Comparison of ENCODE assay signal across 8 cellular contexts in the genomic region with DNA sequence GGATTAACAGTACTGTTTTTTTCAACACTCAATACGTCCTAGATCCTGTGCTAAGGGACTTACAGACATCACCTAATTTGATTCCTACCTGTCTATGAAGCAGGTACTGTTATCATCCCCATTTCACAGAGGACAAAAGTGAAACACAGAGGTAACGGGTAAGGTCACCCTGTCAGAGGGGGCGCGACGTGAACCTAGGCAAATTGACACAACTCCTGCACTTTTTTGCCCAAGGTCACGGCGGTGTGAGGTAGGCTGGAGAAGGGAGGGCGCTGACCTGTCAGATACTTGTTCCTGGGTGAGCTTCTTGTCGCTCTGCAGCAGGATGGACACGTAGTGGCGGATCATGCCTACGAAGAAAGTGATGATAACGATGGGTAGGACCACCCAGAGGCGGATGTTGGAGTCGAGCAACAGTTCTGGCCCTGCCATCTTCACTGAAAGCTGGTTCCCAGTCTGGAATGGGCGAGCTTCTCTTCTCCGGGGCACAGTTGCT. TPM values are rescaled to one million over a fixed set of nuclear protein-coding genes. Genes with fewer than 3 reads are reported as not detected.
DNase-seq lines count a peak whose midpoint lies in the region; ATAC-seq and TF ChIP-seq lines count a peak whose summit lies in the region.

No MANE protein-coding gene starts in this region.

- no peaks in the 10 kb centered on the region for H3K27me3 ChIP-seq in ascending aorta
- H3K27me3 ChIP-seq in thyroid gland: no peaks in the 10 kb centered on the region

- peak overlapping the region; percentile 99 for H3K27ac Mint-ChIP-seq in activated naive CD4-positive, alpha-beta T cell treated with anti-CD3 and anti-CD28 coated beads, Interleukin-2, amount 50 U/mL, for 24 hours

- TF ChIP-seq CTCF in ascending aorta (IDR thresholded peaks at IDR 0.05): no peak
- TF ChIP-seq CTCF in thyroid gland (IDR thresholded peaks at IDR 0.05): no peak

- intact Hi-C loops in ascending aorta (cut with DNase I) (loop anchor here (2.0 kb wide), 2 partner anchors 25 to 41 kb away; a partner anchor contains a TSS), left colon (cut with DNase I, micrococcal nuclease) (no loop called here), thyroid gland (cut with DNase I) (no loop called here)

- peak overlapping the region; percentile 96 for H3K4me3 Mint-ChIP-seq in activated naive CD4-positive, alpha-beta T cell treated with anti-CD3 and anti-CD28 coated beads, Interleukin-2, amount 50 U/mL, for 24 hours

- 0 to 2% methylated on average over 7 to 17 of the region's 17 CpGs for WGBS in thyroid gland, 2 donors

- peak; percentile 23 for ATAC-seq in HG03280 (IDR thresholded peaks at IDR 0.05; ENCODE audit: unreplicated experiment)
- peak; percentile 39 for ATAC-seq in left colon

- H3K36me3 ChIP-seq in ascending aorta (peaks cover 4 to 6% of the 10 kb centered on the region in 2 donors), thyroid gland (no peaks in the 10 kb centered on the region)

- H3K4me1 ChIP-seq in ascending aorta (peaks cover 5 to 17% of the 10 kb centered on the region in 2 donors), thyroid gland (peaks cover 21 to 29% of the 10 kb centered on the region in 2 donors)

- H3K27me3 Mint-ChIP-seq in activated naive CD4-positive, alpha-beta T cell treated with anti-CD3 and anti-CD28 coated beads, Interleukin-2, amount 50 U/mL, for 24 hours: no peaks in the 10 kb centered on the region

- peaks cover 19% of the 10 kb centered on the region for H3K4me1 Mint-ChIP-seq in activated naive CD4-positive, alpha-beta T cell treated with anti-CD3 and anti-CD28 coated beads, Interleukin-2, amount 50 U/mL, for 24 hours

- peak overlapping the region; percentile 79 to 86 for H3K4me3 ChIP-seq in ascending aorta
- H3K4me3 ChIP-seq in thyroid gland (replicated peaks in 1 of 3): peak overlapping the region; percentile 21 to 76 (median 37)

- no peaks in the 10 kb centered on the region for H3K9me3 ChIP-seq in ascending aorta
- H3K9me3 ChIP-seq in thyroid gland: no peaks in the 10 kb centered on the region

- H3K27ac ChIP-seq in ascending aorta (peak overlapping the region; percentile 72 to 76), thyroid gland (peak overlapping the region; percentile 5 to 50 (median 25))

- peaks cover 1% of the 10 kb centered on the region for H3K36me3 Mint-ChIP-seq in activated naive CD4-positive, alpha-beta T cell treated with anti-CD3 and anti-CD28 coated beads, Interleukin-2, amount 50 U/mL, for 24 hours

- H3K9me3 Mint-ChIP-seq in activated naive CD4-positive, alpha-beta T cell treated with anti-CD3 and anti-CD28 coated beads, Interleukin-2, amount 50 U/mL, for 24 hours: no peaks in the 10 kb centered on the region

- no peak for TF ChIP-seq POLR2A in thyroid gland (IDR thresholded peaks at IDR 0.05)

- DNase-seq in activated naive CD4-positive, alpha-beta T cell treated with anti-CD3 and anti-CD28 coated beads, Interleukin-2, amount 50 U/mL, for 16 hours: no peak
- DNase-seq in ascending aorta (ENCODE audit: low spot score in 2 of 2) (no peak), left colon (peak; percentile 30 to 36), thyroid gland (no peak), NCI-H82 treated with DMSO at 0.1 percent for 48 hours (lab: John Stamatoyannopoulos, UW; ENCODE audit: unreplicated experiment) (no peak)
- no peak for DNase-seq in stimulated activated CD4-positive, alpha-beta T cell treated with anti-CD3 and anti-CD28 coated beads, Interleukin-1b, Interleukin-23, amount 100 ng/mL, for 48 hours

RNA-seq across cellular contexts. Expression of a gene that starts 0.4 kb away (rescaled TPM):
- 12.3 TPM for total RNA-seq in ascending aorta
- total RNA-seq in left colon: 10 to 100 TPM; 82.5 to 88.5 TPM
- 100 to 1,000 TPM in 2 of 4 donors, 10 to 100 TPM in 2; 53.1 to 160 (median 117) TPM for total RNA-seq in thyroid gland

RNA-seq across cellular contexts. Expression of a gene that starts 34.1 kb away (rescaled TPM):
- total RNA-seq in ascending aorta (1.1 TPM), left colon (1 to 10 TPM; 1.1 to 1.2 TPM), thyroid gland (1 to 10 TPM; 2.8 to 8.5 (median 6.6) TPM)

RNA-seq across cellular contexts. Expression of a gene that starts 40.0 kb away (rescaled TPM):
- 54.6 TPM for total RNA-seq in ascending aorta
- 10 to 100 TPM in 1 of 2 donors, 1 to 10 TPM in 1; 5.1 to 10.0 TPM for total RNA-seq in left colon
- total RNA-seq in thyroid gland: 1 to 10 TPM; 2.0 to 7.9 (median 4.4) TPM

RNA-seq across cellular contexts. Expression of a gene that starts 52.6 kb away (rescaled TPM):
- total RNA-seq in ascending aorta: 35.8 TPM
- total RNA-seq in left colon: 10 to 100 TPM; 18.8 to 23.8 TPM
- total RNA-seq in thyroid gland: 100 to 1,000 TPM in 2 of 4 donors, 10 to 100 TPM in 2; 57.3 to 192 (median 96.7) TPM

Comparison
In these comparisons a context has a peak if more than half of its experiments do, and no peak if none do; other contexts are left out.
1. DNase-seq: peak in left colon (2 of 2); none in activated naive CD4-positive, alpha-beta T cell treated with anti-CD3 and anti-CD28 coated beads, Interleukin-2, amount 50 U/mL, for 16 hours (single experiment), ascending aorta (0 of 2), thyroid gland (0 of 2), stimulated activated CD4-positive, alpha-beta T cell treated with anti-CD3 and anti-CD28 coated beads, Interleukin-1b, Interleukin-23, amount 100 ng/mL, for 48 hours (single experiment) and NCI-H82 treated with DMSO at 0.1 percent for 48 hours (single experiment).